ENCODE assay signal across 8 cellular contexts in the genomic region with DNA sequence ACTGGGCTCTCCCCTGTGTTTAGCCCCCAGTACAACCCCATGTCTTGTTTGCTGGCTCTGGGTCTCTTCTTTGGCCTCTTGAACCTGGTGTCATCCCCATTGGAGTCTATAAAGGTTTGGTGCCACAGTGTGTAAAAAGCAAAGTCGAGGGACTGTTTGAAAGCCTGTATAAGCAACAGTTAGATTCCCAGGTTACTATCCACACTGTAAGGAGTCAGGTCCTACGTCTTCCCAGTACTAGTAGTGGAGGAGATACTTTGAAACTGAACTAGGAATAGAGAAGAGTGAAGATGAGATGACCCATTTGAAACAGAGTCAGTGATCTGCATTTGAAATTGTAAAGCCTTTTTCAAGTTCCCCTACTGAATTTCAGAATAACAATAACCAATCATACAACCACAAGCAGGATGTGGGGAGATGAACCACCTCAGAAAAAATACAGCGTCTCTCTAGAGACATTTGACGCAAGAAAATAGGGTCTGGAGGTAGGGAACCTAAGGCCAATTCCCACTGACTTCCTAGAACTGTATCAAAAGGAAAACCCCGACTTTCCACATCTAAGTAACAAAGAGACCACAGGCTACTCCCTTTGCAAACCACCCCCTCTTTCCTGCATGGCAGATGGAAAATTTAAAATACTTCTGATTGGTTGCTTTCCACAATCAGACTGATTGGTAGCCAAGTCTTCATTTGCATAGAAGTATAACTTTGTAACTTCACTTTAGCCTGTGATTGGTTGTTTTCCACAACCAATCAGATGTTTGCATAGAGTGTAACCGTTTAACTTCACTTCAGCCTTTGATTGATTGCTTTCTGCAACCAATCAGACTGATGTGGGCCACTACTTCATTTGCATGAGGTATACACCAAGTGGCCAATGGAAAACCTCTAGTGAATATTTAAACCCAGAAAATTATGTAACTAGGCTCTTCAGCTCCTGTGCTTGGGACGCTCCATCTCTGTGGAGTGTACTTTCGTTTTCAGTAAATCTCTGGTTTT. TPM values are rescaled to one million over a fixed set of nuclear protein-coding genes. Genes with fewer than 3 reads are reported as not detected.
DNase-seq lines count a peak whose midpoint lies in the region; TF ChIP-seq lines count a peak whose summit lies in the region.

No MANE protein-coding gene starts in this region.

- CTCF ChIA-PET in Caco-2 (lab: Charles Lee), result interaction anchor here (0.9 to 1.6 kb wide), 4 partner anchors 49 to 201 kb away, joined by 3 to 9 read pairs (median 5); partner anchors contain the start of gene NEDD4

- H3K9me3 ChIP-seq in Caco-2 (0 out of 2 replicates have a peak, but pooled peaks cover 3% of the 10 kb centered on the region), Loucy (ENCODE audit: insufficient read depth, low read depth, low read length) (no peaks in the 10 kb centered on the region), Karpas-422 (ENCODE audit: low read length) (no peaks in the 10 kb centered on the region)

- no peak overlapping the region for H3K27ac ChIP-seq in Karpas-422 (ENCODE audit: low read length)

- TSS peak; percentile 39 for BruUV-seq in Caco-2 (replicated peaks; lab: Mats Ljungman, UMichigan)

- H3K27me3 ChIP-seq in Caco-2 (replicated peaks; ENCODE audit: control insufficient read depth, insufficient read depth, low read length), result no peaks in the 10 kb centered on the region
- no peaks in the 10 kb centered on the region for H3K27me3 ChIP-seq in Loucy (ENCODE audit: insufficient read depth, low read length, poor library complexity, severe bottlenecking)
- no peaks in the 10 kb centered on the region for H3K27me3 ChIP-seq in Karpas-422 (ENCODE audit: low read length)

- TF ChIP-seq CTCF in Caco-2 (IDR thresholded peaks at IDR 0.05; ENCODE audit: insufficient read depth in 1 of 2, low read depth in 1 of 2, low read length in 1 of 2, severe bottlenecking in 1 of 2, unreplicated experiment in 1 of 2), result no peak
- no peak for TF ChIP-seq CTCF in Loucy (conservative IDR thresholded peaks at IDR 0.05; ENCODE audit: low read length)
- TF ChIP-seq CTCF in mesothelial cell of epicardium (IDR thresholded peaks at IDR 0.05; ENCODE audit: unreplicated experiment), result no peak

- intact Hi-C loops in Caco-2 (cut with micrococcal nuclease; ENCODE audit: unreplicated experiment), result loop anchor here (1.0 to 5.0 kb wide), 4 partner anchors 9 to 204 kb away; partner anchors contain the start of gene NEDD4

- peak overlapping the region; percentile 54 for H3K4me2 ChIP-seq in Loucy (ENCODE audit: low read depth, low read length, poor library complexity, severe bottlenecking)
- H3K4me2 ChIP-seq in Karpas-422 (ENCODE audit: low read depth, low read length, poor library complexity, severe bottlenecking), result no peak overlapping the region

- POLR2A ChIA-PET in Caco-2 (lab: Charles Lee), result interaction anchor here (1.1 kb wide), 2 partner anchors 11 to 50 kb away, joined by 5 to 8 read pairs; partner anchors contain the start of gene NEDD4

- H3K4me1 Mint-ChIP-seq in Caco-2 (ENCODE audit: low read depth, unreplicated experiment) (peaks cover 52% of the 10 kb centered on the region), mesothelial cell of epicardium (peaks cover 54% of the 10 kb centered on the region)

- H3K9me2 ChIP-seq in Loucy (replicated peaks; ENCODE audit: low read depth, low read length) (no peaks in the 10 kb centered on the region), Karpas-422 (replicated peaks; ENCODE audit: insufficient read depth, low read length) (no peaks in the 10 kb centered on the region)

- no peaks in the 10 kb centered on the region for H3F3A ChIP-seq in Loucy (ENCODE audit: low read depth)

- H3K4me3 Mint-ChIP-seq in Caco-2 (ENCODE audit: unreplicated experiment), result peak overlapping the region; percentile 47
- no peak overlapping the region for H3K4me3 Mint-ChIP-seq in mesothelial cell of epicardium

- peak; percentile 59 to 70 for DNase-seq in Caco-2
- DNase-seq in activated T-helper 1 cell treated with Interleukin-2 at 50 U/mL for 16 hours (ENCODE audit: low read depth), result peak; percentile 10
- DNase-seq in mesothelial cell of epicardium (ENCODE audit: low spot score in 2 of 2, unreplicated experiment in 2 of 2), result no peak
- no peak for DNase-seq in Karpas-422
- DNase-seq in D341Med (ENCODE audit: low spot score), result no peak
- DNase-seq in iPS-NIHi11 (ENCODE audit: low spot score), result no peak
- DNase-seq in putamen (ENCODE audit: low spot score), result no peak

- H4K20me1 ChIP-seq in Loucy (ENCODE audit: insufficient read depth, low read length, poor library complexity, severe bottlenecking) (no peaks in the 10 kb centered on the region), Karpas-422 (ENCODE audit: insufficient read depth, low read depth, low read length) (no peaks in the 10 kb centered on the region)

- H3K27me3 Mint-ChIP-seq in Caco-2 (ENCODE audit: insufficient read depth, unreplicated experiment) (no peaks in the 10 kb centered on the region), mesothelial cell of epicardium (ENCODE audit: low read depth) (no peaks in the 10 kb centered on the region)

- H3K4me3 ChIP-seq in Caco-2 (ENCODE audit: low read depth, low read length) (no peak overlapping the region), Loucy (ENCODE audit: low read length, poor library complexity, severe bottlenecking) (peak overlapping the region; percentile 40), Karpas-422 (ENCODE audit: low read length) (no peak overlapping the region)

- peaks cover 30% of the 10 kb centered on the region for H3K9me3 Mint-ChIP-seq in Caco-2 (ENCODE audit: unreplicated experiment)
- peaks cover 12% of the 10 kb centered on the region for H3K9me3 Mint-ChIP-seq in mesothelial cell of epicardium

- H2AFZ ChIP-seq in Loucy (ENCODE audit: low read length) (peak overlapping the region; percentile 39; the same call in 1 of the 2 replicates), Karpas-422 (ENCODE audit: low read length) (no peak overlapping the region)

- H3K4me1 ChIP-seq in Caco-2 (peaks cover 66% of the 10 kb centered on the region), Loucy (ENCODE audit: insufficient read depth, low read length, poor library complexity, severe bottlenecking) (peaks cover 18% of the 10 kb centered on the region), Karpas-422 (ENCODE audit: low read length) (no peaks in the 10 kb centered on the region)

- H3K36me3 ChIP-seq in Caco-2 (ENCODE audit: control insufficient read depth, insufficient read depth, low read length) (no peaks in the 10 kb centered on the region), Loucy (ENCODE audit: insufficient read depth, low read length) (no peaks in the 10 kb centered on the region), Karpas-422 (ENCODE audit: insufficient read depth, low read length) (no peaks in the 10 kb centered on the region)

- H3K27ac Mint-ChIP-seq in Caco-2 (ENCODE audit: unreplicated experiment) (peak overlapping the region; percentile 88), mesothelial cell of epicardium (peak overlapping the region; percentile 91)

- H3K79me2 ChIP-seq in Loucy (ENCODE audit: insufficient read depth, low read length) (no peaks in the 10 kb centered on the region), Karpas-422 (ENCODE audit: low read length) (no peaks in the 10 kb centered on the region)

- H3K9ac ChIP-seq in Loucy (ENCODE audit: low read depth, low read length, poor library complexity, severe bottlenecking) (no peak overlapping the region), Karpas-422 (ENCODE audit: low read length) (no peak overlapping the region)

- H3K36me3 Mint-ChIP-seq in Caco-2 (ENCODE audit: insufficient read depth, unreplicated experiment) (peaks cover 16% of the 10 kb centered on the region), mesothelial cell of epicardium (no peaks in the 10 kb centered on the region)

RNA-seq across cellular contexts. Expression of gene NEDD4, which starts 49.9 kb away (rescaled TPM):
- total RNA-seq in Caco-2 (2022), result 27.0 and 33.9 TPM in 2 replicates
- total RNA-seq in mesothelial cell of epicardium, result 42.5 to 45.8 TPM (median 45.6 TPM) in 3 replicates
- total RNA-seq in Karpas-422 (2014; rRNA removed; shearing (Covaris generic); ENCODE audit: low replicate concordance), result 3.0 and 6.3 TPM in 2 replicates

Comparison
In these comparisons a context has a peak if more than half of its experiments do, and no peak if none do; other contexts are left out.
1. DNase-seq: peak in Caco-2 (2 of 2) and activated T-helper 1 cell treated with Interleukin-2 at 50 U/mL for 16 hours (single experiment); none in mesothelial cell of epicardium (0 of 2), Karpas-422 (single experiment), D341Med (single experiment), iPS-NIHi11 (single experiment) and putamen (single experiment).